19 cellular contexts compared by ENCODE assay signal in the genomic region with DNA sequence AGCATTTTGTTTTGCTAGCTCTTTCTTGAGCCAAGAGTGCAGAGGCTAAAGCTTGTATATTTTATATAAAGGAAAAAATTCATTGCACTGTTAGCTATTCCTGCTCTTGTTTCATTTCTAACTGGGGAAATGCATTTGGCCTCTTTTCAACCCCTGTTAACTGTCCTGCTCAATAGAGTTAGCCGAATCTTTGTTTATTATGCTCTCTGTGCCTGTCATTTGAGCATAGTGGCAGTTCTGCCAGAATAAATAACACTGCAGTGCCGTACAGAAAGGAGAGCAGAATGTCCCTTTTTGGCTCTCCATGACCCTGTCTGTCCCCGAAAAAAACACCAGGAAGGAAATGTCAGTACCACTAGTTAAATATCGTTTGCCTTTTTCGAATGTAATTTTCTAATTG.
DNase-seq lines count a peak whose midpoint lies in the region; ATAC-seq, FAIRE-seq and TF ChIP-seq lines count a peak whose summit lies in the region.
"Had no signal": no experiment of that assay in that cellular context is flagged by ENCODE, and none has a peak within 500 bp of the region (broad histone marks: within the 10 kb centered on the region; RNA-seq: fewer than 3 reads in every experiment).

No MANE protein-coding gene starts in this region.

- H2BK15ac ChIP-seq in IMR-90 (ENCODE audit: low read depth, low read length) (no peak overlapping the region; the same call in 2 of the 3 replicates), H1 (ENCODE audit: low read length) (no peak overlapping the region)

- no peaks in the 10 kb centered on the region for H3K79me1 ChIP-seq in IMR-90 (ENCODE audit: low read depth in 1 of 2, low read length in 2 of 2)
- H3K79me1 ChIP-seq in H1 (ENCODE audit: low read depth, low read length), result no peaks in the 10 kb centered on the region

- in situ Hi-C loops in IMR-90 (cut with MboI; ENCODE audit: low sequenced_read_pairs), result no loop called here

- no peaks in the 10 kb centered on the region for H3K79me2 ChIP-seq in H1 (ENCODE audit: control insufficient read depth in 1 of 2, insufficient read depth in 2 of 2, low read length in 2 of 2)

- H4K20me1 ChIP-seq in IMR-90 (ENCODE audit: insufficient read depth, low read length), result no peaks in the 10 kb centered on the region
- H4K20me1 ChIP-seq in H1 (replicated peaks in 1 of 2; ENCODE audit: control insufficient read depth in 1 of 2, insufficient read depth in 2 of 2, low read length in 2 of 2), result no peaks in the 10 kb centered on the region

- H4K8ac ChIP-seq in IMR-90 (ENCODE audit: low read depth in 2 of 2, low read length in 2 of 2) (peak overlapping the region in 1 of 2 experiments; percentile 10; a peak in 2 of 4 replicates), H1 (ENCODE audit: extremely low read depth, insufficient read depth, low read length) (no peak overlapping the region)

- TF ChIP-seq POLR2A in IMR-90 (IDR thresholded peaks at IDR 0.05; ENCODE audit: low read depth, low read length), result no peak
- TF ChIP-seq POLR2A in H1 (IDR thresholded peaks at IDR 0.05; ENCODE audit: control extremely low read depth in 1 of 2, low read depth in 2 of 2, low read length in 2 of 2), result no peak

- H4K5ac ChIP-seq in IMR-90 (ENCODE audit: low read depth, low read length), result no peak overlapping the region
- no peak overlapping the region for H4K5ac ChIP-seq in H1 (ENCODE audit: insufficient read length, low read depth, low read length)

- no peak overlapping the region for H2AK9ac ChIP-seq in IMR-90 (replicated peaks; ENCODE audit: low read depth, low read length, poor library complexity)

- FAIRE-seq in H1 (lab: Jason Lieb, UNC) (no peak), D721Med (lab: Jason Lieb, UNC) (no peak)
- FAIRE-seq: H54, keratinocyte had no signal

- H2AK5ac ChIP-seq in IMR-90 (ENCODE audit: low read depth, low read length) (no peak overlapping the region), H1 (ENCODE audit: low read depth, low read length) (no peak overlapping the region)

- no peaks in the 10 kb centered on the region for H3K9me1 ChIP-seq in IMR-90 (ENCODE audit: insufficient read depth, low read length)

- peak overlapping the region; percentile 79 for H2AFZ ChIP-seq in IMR-90 (replicated peaks; ENCODE audit: low read length, poor library complexity)
- H2AFZ ChIP-seq in H1 (ENCODE audit: low read length), result 0 out of 2 replicates have a peak overlapping the region, but pooled peaks have one; percentile 58

- no peaks in the 10 kb centered on the region for H3K23me2 ChIP-seq in H1 (ENCODE audit: low read depth, low read length)

- no peak overlapping the region for H2BK120ac ChIP-seq in IMR-90 (ENCODE audit: low read depth, low read length)
- H2BK120ac ChIP-seq in H1 (replicated peaks; ENCODE audit: low read depth, low read length), result no peak overlapping the region

- H3K4me1 ChIP-seq in IMR-90 (ENCODE audit: control insufficient read depth, insufficient read depth, low read length) (no peaks in the 10 kb centered on the region), H1 (replicated peaks in 1 of 4; ENCODE audit: control insufficient read depth in 3 of 4, insufficient read depth in 4 of 4, low read length in 3 of 4) (no peaks in the 10 kb centered on the region)
- H3K4me1 ChIP-seq: heart left ventricle had no signal

- H3K4me2 ChIP-seq in IMR-90 (ENCODE audit: low read depth, low read length), result peak overlapping the region; percentile 54
- no peak overlapping the region for H3K4me2 ChIP-seq in H1 (ENCODE audit: insufficient read depth in 1 of 2, low read depth in 2 of 2, low read length in 2 of 2)

- H4K91ac ChIP-seq in IMR-90 (ENCODE audit: insufficient read depth, low read depth, low read length) (no peak overlapping the region), H1 (replicated peaks; ENCODE audit: insufficient read length, low read length) (no peak overlapping the region)

- no peak for TF ChIP-seq EP300 in H1 (IDR thresholded peaks at IDR 0.05; ENCODE audit: borderline replicate concordance in 1 of 2, low read depth in 2 of 2, low read length in 2 of 2)

- H3K27me3 ChIP-seq in IMR-90 (ENCODE audit: control insufficient read depth, insufficient read depth, low read length) (peaks cover 3% of the 10 kb centered on the region; the same call in 1 of the 2 replicates), H1 (replicated peaks in 1 of 4; ENCODE audit: control insufficient read depth in 3 of 4, extremely low read depth in 1 of 4, insufficient read depth in 3 of 4, low read length in 3 of 4) (no peaks in the 10 kb centered on the region)
- H3K27me3 ChIP-seq: heart left ventricle had no signal

- no peak overlapping the region for H3K14ac ChIP-seq in IMR-90 (replicated peaks; ENCODE audit: low read depth, low read length)
- H3K14ac ChIP-seq in H1 (ENCODE audit: insufficient read length), result no peak overlapping the region

- no TSS peak for BruUV-seq in IMR-90 (replicated peaks; lab: Mats Ljungman, UMichigan)

- no peak overlapping the region for H3K23ac ChIP-seq in IMR-90 (ENCODE audit: low read depth, low read length)
- H3K23ac ChIP-seq in H1 (ENCODE audit: insufficient read length), result no peak overlapping the region

- 0 out of 2 replicates have a peak overlapping the region, but pooled peaks have one; percentile 32 for H2BK20ac ChIP-seq in IMR-90 (ENCODE audit: low read depth, low read length)
- H2BK20ac ChIP-seq in H1 (ENCODE audit: low read length), result no peak overlapping the region

- H3K9me3 ChIP-seq in IMR-90 (ENCODE audit: control insufficient read depth, insufficient read depth, low read length) (no peaks in the 10 kb centered on the region), H1 (ENCODE audit: insufficient read depth in 2 of 2, low read depth in 1 of 2, low read length in 1 of 2) (no peaks in the 10 kb centered on the region)
- H3K9me3 ChIP-seq: heart left ventricle had no signal

- H3K56ac ChIP-seq in IMR-90 (ENCODE audit: extremely low read depth, insufficient read depth, low read length) (no peak overlapping the region), H1 (replicated peaks; ENCODE audit: insufficient read length, low read depth, low read length) (no peak overlapping the region)

- CTCF ChIA-PET in IMR-90 (lab: Yijun Ruan, JAX), result no interaction called here
- CTCF ChIA-PET in H1 (lab: Charles Lee; ENCODE audit: partially characterized antibody), result no interaction called here

- H3K36me3 ChIP-seq in IMR-90 (ENCODE audit: control insufficient read depth, insufficient read depth, low read length) (no peaks in the 10 kb centered on the region), H1 (ENCODE audit: control insufficient read depth in 2 of 4, insufficient read depth in 4 of 4, low read length in 3 of 4) (no peaks in the 10 kb centered on the region)
- H3K36me3 ChIP-seq: heart left ventricle had no signal

- H3K9ac ChIP-seq in IMR-90 (ENCODE audit: low read depth, low read length) (peak overlapping the region; percentile 32; the same call in 1 of the 2 replicates), H1 (replicated peaks in 1 of 4; ENCODE audit: extremely low read depth in 1 of 4, low read depth in 3 of 4, low read length in 3 of 4) (no peak overlapping the region)

- H3K27ac ChIP-seq in IMR-90 (ENCODE audit: insufficient read depth, low read length) (no peak overlapping the region; the same call in 1 of the 2 replicates), H1 (ENCODE audit: low read depth, low read length) (no peak overlapping the region)
- H3K27ac ChIP-seq: C4-2B, heart left ventricle had no signal

- no peak for TF ChIP-seq CTCF in IMR-90 (conservative IDR thresholded peaks at IDR 0.05; ENCODE audit: low read depth, low read length)
- no peak for TF ChIP-seq CTCF in H1 (IDR thresholded peaks at IDR 0.05; ENCODE audit: control extremely low read depth in 1 of 3, insufficient read depth in 1 of 3, low read depth in 1 of 3, low read length in 3 of 3)
- TF ChIP-seq CTCF in D721Med (IDR thresholded peaks at IDR 0.05; ENCODE audit: insufficient read depth, missing control alignments), result no peak

- POLR2A ChIA-PET in IMR-90 (lab: Charles Lee; ENCODE audit: unreplicated experiment) (no interaction called here), H1 (lab: Charles Lee; ENCODE audit: partially characterized antibody) (no interaction called here)

- H3K4me3 ChIP-seq in IMR-90 (ENCODE audit: insufficient read depth, low read depth, low read length) (no peak overlapping the region), H1 (ENCODE audit: extremely low read depth in 1 of 4, insufficient read depth in 2 of 4, low read depth in 3 of 4, low read length in 4 of 4) (no peak overlapping the region)
- H3K4me3 ChIP-seq: heart left ventricle had no signal

- H3K18ac ChIP-seq in IMR-90 (ENCODE audit: low read depth, low read length), result no peak overlapping the region
- H3K18ac ChIP-seq in H1 (ENCODE audit: extremely low read depth, low read length), result no peak overlapping the region

- H2BK5ac ChIP-seq in IMR-90 (ENCODE audit: low read depth, low read length, poor library complexity, severe bottlenecking), result no peak overlapping the region
- no peak overlapping the region for H2BK5ac ChIP-seq in H1 (ENCODE audit: low read depth, low read length)

- dilution Hi-C loops in IMR-90 (cut with HindIII; ENCODE audit: low sequenced_read_pairs, unreplicated experiment), result no loop called here

- DNase-seq in IMR-90 (no peak), NCI-H2196 treated with DMSO at 0.1 percent for 48 hours (lab: John Stamatoyannopoulos, UW; ENCODE audit: unreplicated experiment) (peak; percentile 26), H1 (ENCODE audit: low read depth in 1 of 2, low spot score in 2 of 2) (no peak), pons (ENCODE audit: low spot score) (peak; percentile 84), D721Med (ENCODE audit: insufficient read length, low spot score) (no peak)
- DNase-seq in activated naive CD4-positive, alpha-beta T cell (lab: John Stamatoyannopoulos, UW), result no peak
- DNase-seq: activated CD4-positive, alpha-beta T cell treated with anti-CD3 and anti-CD28 coated beads, Interleukin-2, amount 10 ng/mL, durations not matched to agents 7 days and 5 days; activated T-cell treated with anti-CD3 and anti-CD28 coated beads, Interleukin-2, amount 50 U/mL, for 24 hours; DND-41; heart left ventricle; NCI-H1048; NCI-H526 treated with DMSO at 0.1 percent for 48 hours; SIG-M5; T-helper 9 cell had no signal

- intact Hi-C loops in IMR-90 (cut with micrococcal nuclease), result no loop called here

- ATAC-seq in IMR-90 (ENCODE audit: low read depth) (peak; percentile 53), HG03025 (IDR thresholded peaks at IDR 0.05; ENCODE audit: low FRiP score, unreplicated experiment) (no peak), esophagus mucosa (no peak)

- no CpG with 5 or more reads among the region's 5 CpGs for WGBS in IMR-90 (ENCODE audit: extremely low coverage in 2 of 2, insufficient read length in 1 of 2), 2 experiments
- WGBS in H1 (ENCODE audit: extremely low coverage in 1 of 2, insufficient coverage in 1 of 2, insufficient read length in 1 of 2, insufficient replicate concordance in 2 of 2, low coverage in 1 of 2, low lambda C conversion rate in 2 of 2, missing lambda C conversion rate in 1 of 2), 2 experiments, result 86% methylated on average over 5 of the region's 5 CpGs; no CpG with 5 or more reads in 1 of the 2 experiments

- H2BK12ac ChIP-seq in H1 (ENCODE audit: low read depth, low read length), result no peak overlapping the region

- H3K4ac ChIP-seq in IMR-90 (ENCODE audit: low read depth, low read length), result no peak overlapping the region
- no peak overlapping the region for H3K4ac ChIP-seq in H1 (replicated peaks; ENCODE audit: insufficient read length, low read depth, low read length)

- no peak for TF ChIP-seq RAD21 in IMR-90 (IDR thresholded peaks at IDR 0.05; ENCODE audit: low read length)
- TF ChIP-seq RAD21 in H1 (IDR thresholded peaks at IDR 0.05 in 1 of 2, conservative IDR thresholded peaks at IDR 0.05 in 1 of 2; ENCODE audit: low read depth in 2 of 2, low read length in 2 of 2), result no peak

Comparison
In these comparisons a context has a peak if more than half of its experiments do, and no peak if none do; other contexts are left out.
1. DNase-seq: peak in NCI-H2196 treated with DMSO at 0.1 percent for 48 hours (single experiment) and pons (single experiment); none in IMR-90 (single experiment), H1 (0 of 2), activated naive CD4-positive, alpha-beta T cell (0 of 4) and D721Med (single experiment).